In genomic region chr20:60123096-60123495, GRCh38 we compare ENCODE assay signal across 1 cellular context.
TF ChIP-seq lines count a peak whose summit lies in the region.

No MANE protein-coding gene starts in this region.

TF ChIP-seq in GM23338, 12 proteins besides CTCF, POLR2A, EP300 and RAD21 (continued from another document):
- TF ChIP-seq ZNF462 (CRISPR knock-in tag; IDR thresholded peaks at IDR 0.05) (no peak), ETS1 (IDR thresholded peaks at IDR 0.05) (no peak), JUNB (IDR thresholded peaks at IDR 0.05; ENCODE audit: unreplicated experiment) (no peak), CREB1 (CRISPR knock-in tag; IDR thresholded peaks at IDR 0.05; ENCODE audit: low read depth) (no peak), STAT1 (IDR thresholded peaks at IDR 0.05; ENCODE audit: unreplicated experiment) (no peak), NANOG (IDR thresholded peaks at IDR 0.05; ENCODE audit: borderline replicate concordance) (no peak)
